ENCODE assay signal across 1 cellular context in the genomic region with DNA sequence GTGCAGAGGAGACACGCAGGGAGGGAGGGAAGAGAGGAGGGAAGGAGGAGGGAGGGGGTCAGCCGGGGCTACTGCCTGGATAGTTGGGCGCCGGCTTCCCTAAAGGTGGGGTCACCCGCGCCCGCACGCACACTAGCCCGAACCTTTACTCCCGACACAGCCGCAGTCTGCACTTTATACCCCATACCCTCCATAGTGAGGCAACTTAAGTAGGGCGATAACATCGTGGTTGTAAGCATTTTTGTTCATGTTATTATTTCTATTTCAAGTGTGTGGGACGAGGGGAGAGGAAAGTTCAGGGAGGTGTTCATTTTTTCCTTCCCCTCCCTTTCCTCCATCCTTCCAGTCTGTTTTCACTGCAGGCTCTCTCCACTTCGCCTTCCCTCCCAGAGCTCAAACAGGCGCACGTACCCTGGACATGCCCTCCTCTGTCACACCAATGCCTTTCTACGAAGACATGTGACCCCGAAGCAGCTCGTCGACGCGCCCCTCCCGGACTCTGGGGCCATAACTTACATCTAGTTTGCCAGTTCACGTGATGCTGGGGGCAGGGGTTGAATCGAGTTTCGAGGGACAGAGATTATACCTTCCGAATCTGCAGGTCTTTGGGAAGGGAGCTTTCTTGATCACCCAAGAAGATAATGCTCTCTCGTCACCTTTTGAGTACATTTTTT.
A peak's percentile ranks its signal among the peaks of the same experiment; 100 is the strongest.
TF ChIP-seq lines count a peak whose summit lies in the region.

A gene with protein sequence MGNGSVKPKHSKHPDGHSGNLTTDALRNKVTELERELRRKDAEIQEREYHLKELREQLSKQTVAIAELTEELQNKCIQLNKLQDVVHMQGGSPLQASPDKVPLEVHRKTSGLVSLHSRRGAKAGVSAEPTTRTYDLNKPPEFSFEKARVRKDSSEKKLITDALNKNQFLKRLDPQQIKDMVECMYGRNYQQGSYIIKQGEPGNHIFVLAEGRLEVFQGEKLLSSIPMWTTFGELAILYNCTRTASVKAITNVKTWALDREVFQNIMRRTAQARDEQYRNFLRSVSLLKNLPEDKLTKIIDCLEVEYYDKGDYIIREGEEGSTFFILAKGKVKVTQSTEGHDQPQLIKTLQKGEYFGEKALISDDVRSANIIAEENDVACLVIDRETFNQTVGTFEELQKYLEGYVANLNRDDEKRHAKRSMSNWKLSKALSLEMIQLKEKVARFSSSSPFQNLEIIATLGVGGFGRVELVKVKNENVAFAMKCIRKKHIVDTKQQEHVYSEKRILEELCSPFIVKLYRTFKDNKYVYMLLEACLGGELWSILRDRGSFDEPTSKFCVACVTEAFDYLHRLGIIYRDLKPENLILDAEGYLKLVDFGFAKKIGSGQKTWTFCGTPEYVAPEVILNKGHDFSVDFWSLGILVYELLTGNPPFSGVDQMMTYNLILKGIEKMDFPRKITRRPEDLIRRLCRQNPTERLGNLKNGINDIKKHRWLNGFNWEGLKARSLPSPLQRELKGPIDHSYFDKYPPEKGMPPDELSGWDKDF (minus strand): TSS at position 4 of the 674 bp plus-strand sequence. CDS start 10,175 bp downstream, outside the sequence.

TF ChIP-seq in IMR-90, 13 proteins besides CTCF, POLR2A, EP300 and RAD21:
- TF ChIP-seq, protein P1, sequence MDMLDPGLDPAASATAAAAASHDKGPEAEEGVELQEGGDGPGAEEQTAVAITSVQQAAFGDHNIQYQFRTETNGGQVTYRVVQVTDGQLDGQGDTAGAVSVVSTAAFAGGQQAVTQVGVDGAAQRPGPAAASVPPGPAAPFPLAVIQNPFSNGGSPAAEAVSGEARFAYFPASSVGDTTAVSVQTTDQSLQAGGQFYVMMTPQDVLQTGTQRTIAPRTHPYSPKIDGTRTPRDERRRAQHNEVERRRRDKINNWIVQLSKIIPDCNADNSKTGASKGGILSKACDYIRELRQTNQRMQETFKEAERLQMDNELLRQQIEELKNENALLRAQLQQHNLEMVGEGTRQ (IDR thresholded peaks at IDR 0.05; ENCODE audit: low read depth, low read length): peak; percentile 42; the same call in 1 of the 2 replicates
- TF ChIP-seq SMC3 (IDR thresholded peaks at IDR 0.05; ENCODE audit: low read depth, low read length): no peak
